Comparison of ENCODE assay signal across 1 cellular context in genomic region chr17:6654816-6655731, GRCh38.
TF ChIP-seq lines count a peak whose summit lies in the region.

No MANE protein-coding gene starts in this region.

TF ChIP-seq in WTC11, 78 proteins besides CTCF, POLR2A, EP300 and RAD21 (continued from another document):
- no peak for TF ChIP-seq MLX (CRISPR knock-in tag; IDR thresholded peaks at IDR 0.05)
- no peak; the same call in 1 of the 2 replicates for TF ChIP-seq FOXP1 (CRISPR knock-in tag; IDR thresholded peaks at IDR 0.05; ENCODE audit: borderline replicate concordance)
- no peak for TF ChIP-seq ZNF263 (CRISPR knock-in tag; IDR thresholded peaks at IDR 0.05; ENCODE audit: low read depth)
- TF ChIP-seq FOXK1 (CRISPR knock-in tag; IDR thresholded peaks at IDR 0.05): 0 out of 2 replicates have a peak, but pooled peaks have one; percentile 8
- no peak for TF ChIP-seq ATF6 (CRISPR knock-in tag; IDR thresholded peaks at IDR 0.05)
